Comparison of ENCODE assay signal across 1 cellular context in the genomic region with DNA sequence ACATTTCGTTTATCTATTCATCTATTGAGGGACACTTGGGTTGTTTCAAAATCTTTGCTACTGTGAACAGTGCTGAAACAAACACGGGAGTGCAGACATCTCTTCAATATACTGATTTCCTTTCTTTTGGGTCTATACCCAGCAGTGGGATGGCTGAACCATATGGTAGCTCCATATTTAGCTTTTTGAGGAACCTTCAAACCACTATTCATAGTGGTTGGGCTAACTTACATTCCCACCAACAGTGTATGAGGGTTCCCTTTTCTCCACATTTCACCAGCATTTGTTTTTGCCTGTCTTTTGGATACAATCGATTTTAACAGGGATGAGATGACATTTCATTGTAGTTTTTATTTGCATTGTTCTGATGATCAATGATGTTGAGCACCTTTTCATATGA.
TF ChIP-seq lines count a peak whose summit lies in the region.

No MANE protein-coding gene starts in this region.

TF ChIP-seq in HEK293T, 16 proteins besides CTCF, POLR2A, EP300 and RAD21 (continued from another document):
- TF ChIP-seq BHLHE40 (IDR thresholded peaks at IDR 0.05; ENCODE audit: borderline replicate concordance) (no peak), FOXK2 (IDR thresholded peaks at IDR 0.05) (no peak), SP1 (IDR thresholded peaks at IDR 0.05) (no peak), NFRKB (IDR thresholded peaks at IDR 0.05) (no peak), FOXA1 (IDR thresholded peaks at IDR 0.05) (no peak), L3MBTL2 (conservative IDR thresholded peaks at IDR 0.05) (no peak), FOXM1 (IDR thresholded peaks at IDR 0.05; ENCODE audit: borderline replicate concordance) (no peak)
TF ChIP-seq in HEK293T: peak in this region for 0.
